Comparison of ENCODE assay signal across 12 cellular contexts in genomic region chr20:43843096-43843964, GRCh38.
DNase-seq lines count a peak whose midpoint lies in the region; TF ChIP-seq lines count a peak whose summit lies in the region.
"Had no signal": no experiment of that assay in that cellular context is flagged by ENCODE, and none has a peak within 500 bp of the region (broad histone marks: within the 10 kb centered on the region; RNA-seq: fewer than 3 reads in every experiment).

No MANE protein-coding gene starts in this region.

- intact Hi-C loops in uterus (cut with DNase I; ENCODE audit: low total_unique reads): no loop called here

- H3K9me3 ChIP-seq in HEK293 (ENCODE audit: control insufficient read depth, insufficient read depth, low read depth, low read length): no peaks in the 10 kb centered on the region
- no peaks in the 10 kb centered on the region for H3K9me3 ChIP-seq in adipocyte (ENCODE audit: control insufficient read depth, low read length)
- no peaks in the 10 kb centered on the region for H3K9me3 ChIP-seq in uterus

- H3K27ac ChIP-seq in HEK293 (ENCODE audit: extremely low read depth, low read depth, low read length): no peak overlapping the region
- H3K27ac ChIP-seq in uterus: no peak overlapping the region
- H3K27ac ChIP-seq: parathyroid adenoma had no signal

- CTCF ChIA-PET in AG04449 (lab: Yijun Ruan, JAX): interaction anchor here (1.0 to 4.0 kb wide), 6 partner anchors 73 to 237 kb away, joined by 3 to 22 read pairs (median 4); no protein-coding TSS in a partner anchor
- CTCF ChIA-PET in HEK293 (lab: Yijun Ruan, JAX): interaction anchor here (0.6 to 2.1 kb wide), 6 partner anchors 15 to 489 kb away, joined by 3 to 10 read pairs (median 4); no protein-coding TSS in a partner anchor

- H3K4me3 ChIP-seq in AG04449 (ENCODE audit: low read depth, low read length) (no peak overlapping the region), HEK293 (ENCODE audit: low read depth, low read length) (no peak overlapping the region), adipocyte (ENCODE audit: low read length) (no peak overlapping the region), uterus (no peak overlapping the region)

- H3K27me3 ChIP-seq in adipocyte (replicated peaks; ENCODE audit: control insufficient read depth, insufficient read depth, low read length) (no peaks in the 10 kb centered on the region), uterus (no peaks in the 10 kb centered on the region)

- DNase-seq in AG04449 (ENCODE audit: low read depth, low spot score) (peak; percentile 65), adipocyte (ENCODE audit: low read depth) (peak; percentile 59), glomerular endothelial cell (ENCODE audit: extremely low read depth, low read depth, low spot score) (peak; percentile 39), globus pallidus (ENCODE audit: low spot score) (no peak), uterus (no peak), T-helper 9 cell (no peak)
- no peak for DNase-seq in activated CD4-positive, alpha-beta T cell treated with anti-CD3 and anti-CD28 coated beads for 48 hours
- DNase-seq: left colon, NCI-H2107, SHP77 had no signal

- H3K36me3 ChIP-seq in HEK293 (ENCODE audit: control insufficient read depth in 2 of 2, insufficient read depth in 1 of 2, low read length in 2 of 2) (no peaks in the 10 kb centered on the region), adipocyte (ENCODE audit: control insufficient read depth, insufficient read depth, low read length, severe bottlenecking) (no peaks in the 10 kb centered on the region), uterus (no peaks in the 10 kb centered on the region)

- TF ChIP-seq CTCF in AG04449 (IDR thresholded peaks at IDR 0.05; ENCODE audit: insufficient read depth, low read length, missing control alignments): no peak
- no peak for TF ChIP-seq CTCF in HEK293 (tag by site-specific recombination; IDR thresholded peaks at IDR 0.05)
- no peak for TF ChIP-seq CTCF in uterus (IDR thresholded peaks at IDR 0.05)

- H3K9ac ChIP-seq in adipocyte (ENCODE audit: low read length): no peak overlapping the region
- H3K9ac ChIP-seq: parathyroid adenoma had no signal

- TF ChIP-seq POLR2A in uterus (IDR thresholded peaks at IDR 0.05): no peak

- POLR2A ChIA-PET in AG04449 (lab: Yijun Ruan, JAX): no interaction called here
- POLR2A ChIA-PET in HEK293 (lab: Yijun Ruan, JAX): no interaction called here

- H3K4me1 ChIP-seq in HEK293 (ENCODE audit: control insufficient read depth, insufficient read depth, low read length): 0 out of 2 replicates have a peak, but pooled peaks cover 3% of the 10 kb centered on the region
- H3K4me1 ChIP-seq in adipocyte (ENCODE audit: control insufficient read depth, insufficient read depth, low read length): peaks cover 7% of the 10 kb centered on the region
- H3K4me1 ChIP-seq in uterus: no peaks in the 10 kb centered on the region
- H3K4me1 ChIP-seq: parathyroid adenoma had no signal

TF ChIP-seq in HEK293, 187 proteins besides CTCF, POLR2A, EP300 and RAD21:
- TF ChIP-seq SETDB1 (IDR thresholded peaks at IDR 0.05; ENCODE audit: insufficient read length, low read length): no peak
- TF ChIP-seq ZBTB11 (tag by site-specific recombination; conservative IDR thresholded peaks at IDR 0.05; ENCODE audit: low read depth): no peak
- TF ChIP-seq ZBTB7A (tag by site-specific recombination; IDR thresholded peaks at IDR 0.05; ENCODE audit: low read depth): no peak
- no peak for TF ChIP-seq ZSCAN18 (tag by site-specific recombination; IDR thresholded peaks at IDR 0.05)
- peak; percentile 87 for TF ChIP-seq ZNF623 (tag by site-specific recombination; IDR thresholded peaks at IDR 0.05)
- peak; percentile 34; the same call in 1 of the 2 replicates for TF ChIP-seq EGR2 (tag by site-specific recombination; IDR thresholded peaks at IDR 0.05; ENCODE audit: low read depth)
- no peak for TF ChIP-seq GLI2 (tag by site-specific recombination; IDR thresholded peaks at IDR 0.05; ENCODE audit: borderline replicate concordance, low read depth)
- no peak for TF ChIP-seq ZNF121 (tag by site-specific recombination; IDR thresholded peaks at IDR 0.05)
- no peak for TF ChIP-seq ZNF560 (tag by site-specific recombination; IDR thresholded peaks at IDR 0.05; ENCODE audit: borderline replicate concordance)

Comparison
In these comparisons a context has a peak if more than half of its experiments do, and no peak if none do; other contexts are left out.
1. DNase-seq: peak in AG04449 (single experiment), adipocyte (single experiment) and glomerular endothelial cell (single experiment); none in globus pallidus (single experiment), uterus (0 of 2), T-helper 9 cell (single experiment) and activated CD4-positive, alpha-beta T cell treated with anti-CD3 and anti-CD28 coated beads for 48 hours (single experiment).